Comparison of ENCODE assay signal across 26 cellular contexts in genomic region chr10:74111799-74112198, GRCh38. TPM values are rescaled to one million over a fixed set of nuclear protein-coding genes. Genes with fewer than 3 reads are reported as not detected.
DNase-seq lines count a peak whose midpoint lies in the region; ATAC-seq, FAIRE-seq and TF ChIP-seq lines count a peak whose summit lies in the region.
"Had no signal": no experiment of that assay in that cellular context is flagged by ENCODE, and none has a peak within 500 bp of the region (broad histone marks: within the 10 kb centered on the region; RNA-seq: fewer than 3 reads in every experiment).

No MANE protein-coding gene starts in this region.

- H3K9me3 ChIP-seq in esophagus squamous epithelium, result no peaks in the 10 kb centered on the region
- H3K9me3 ChIP-seq: BE2C, HAP-1, MG63 had no signal

- peaks cover 55% of the 10 kb centered on the region for H3K4me1 Mint-ChIP-seq in HFFc6 (ENCODE audit: low read depth)
- no peaks in the 10 kb centered on the region for H3K4me1 Mint-ChIP-seq in WTC11
- H3K4me1 Mint-ChIP-seq in effector memory CD8-positive, alpha-beta T cell (ENCODE audit: low read depth in 2 of 2), result peaks cover 2 to 6% of the 10 kb centered on the region in 2 donors
- peaks cover 6% of the 10 kb centered on the region for H3K4me1 Mint-ChIP-seq in stimulated activated effector memory CD8-positive, alpha-beta T cell treated with anti-CD3 and anti-CD28 coated beads, Interleukin-12 subunit alpha, Interleukin-12 subunit beta, amount 100 ng/mL, for 72 hours

- TF ChIP-seq POLR2A in esophagus squamous epithelium (IDR thresholded peaks at IDR 0.05) (no peak), H54 (IDR thresholded peaks at IDR 0.05; ENCODE audit: low read depth, low read length) (no peak)

- H3K27me3 Mint-ChIP-seq in HFFc6 (ENCODE audit: insufficient read depth) (peaks cover 23% of the 10 kb centered on the region), WTC11 (ENCODE audit: low read depth) (no peaks in the 10 kb centered on the region)
- no peaks in the 10 kb centered on the region for H3K27me3 Mint-ChIP-seq in effector memory CD8-positive, alpha-beta T cell

- no peaks in the 10 kb centered on the region; the same call in 1 of the 2 replicates for H3K9me3 Mint-ChIP-seq in HFFc6
- H3K9me3 Mint-ChIP-seq in WTC11, result no peaks in the 10 kb centered on the region
- no peaks in the 10 kb centered on the region for H3K9me3 Mint-ChIP-seq in effector memory CD8-positive, alpha-beta T cell
- H3K9me3 Mint-ChIP-seq in stimulated activated effector memory CD8-positive, alpha-beta T cell treated with anti-CD3 and anti-CD28 coated beads, Interleukin-12 subunit alpha, Interleukin-12 subunit beta, amount 100 ng/mL, for 72 hours, result no peaks in the 10 kb centered on the region

- no peak overlapping the region for H3K27ac ChIP-seq in esophagus squamous epithelium
- H3K27ac ChIP-seq: GM23248, PC-9, SJSA1 had no signal

- peaks cover 8 to 30% (median 15%) of the 10 kb centered on the region in 3 donors for H3K4me1 ChIP-seq in esophagus squamous epithelium
- H3K4me1 ChIP-seq: HAP-1, SJSA1 had no signal

- H3K27ac Mint-ChIP-seq in HFFc6 (peak overlapping the region; percentile 73), WTC11 (peak overlapping the region; percentile 35)
- H3K27ac Mint-ChIP-seq in effector memory CD8-positive, alpha-beta T cell, result peak overlapping the region; percentile 72 to 75
- peak overlapping the region; percentile 67 for H3K27ac Mint-ChIP-seq in stimulated activated effector memory CD8-positive, alpha-beta T cell treated with anti-CD3 and anti-CD28 coated beads, Interleukin-12 subunit alpha, Interleukin-12 subunit beta, amount 100 ng/mL, for 72 hours

- peaks cover 82% of the 10 kb centered on the region for H3K36me3 Mint-ChIP-seq in HFFc6 (ENCODE audit: low read depth)
- peaks cover 92% of the 10 kb centered on the region for H3K36me3 Mint-ChIP-seq in WTC11
- H3K36me3 Mint-ChIP-seq in effector memory CD8-positive, alpha-beta T cell (ENCODE audit: insufficient read depth), result peaks cover 82% of the 10 kb centered on the region
- H3K36me3 Mint-ChIP-seq in stimulated activated effector memory CD8-positive, alpha-beta T cell treated with anti-CD3 and anti-CD28 coated beads, Interleukin-12 subunit alpha, Interleukin-12 subunit beta, amount 100 ng/mL, for 72 hours, result peaks cover 98% of the 10 kb centered on the region

- peaks cover 25 to 99% (median 34%) of the 10 kb centered on the region in 3 donors for H3K36me3 ChIP-seq in esophagus squamous epithelium

- no peaks in the 10 kb centered on the region for H3K27me3 ChIP-seq in esophagus squamous epithelium
- H3K27me3 ChIP-seq: BE2C, MG63, SJSA1 had no signal

- no peak for ATAC-seq in WTC11
- no peak for ATAC-seq in effector memory CD8-positive, alpha-beta T cell (replicated peaks)
- ATAC-seq in stimulated activated effector memory CD8-positive, alpha-beta T cell treated with anti-CD3 and anti-CD28 coated beads, Interleukin-12 subunit alpha, Interleukin-12 subunit beta, amount 100 ng/mL, for 72 hours, result no peak

- POLR2A ChIA-PET in WTC11 (lab: Charles Lee), result interaction anchor here (0.6 kb wide), 1 partner anchor 21 kb away, joined by 3 read pairs; no protein-coding TSS in a partner anchor

- TF ChIP-seq CTCF in HFFc6 (IDR thresholded peaks at IDR 0.05), result no peak
- no peak for TF ChIP-seq CTCF in WTC11 (IDR thresholded peaks at IDR 0.05)
- TF ChIP-seq CTCF in esophagus squamous epithelium (IDR thresholded peaks at IDR 0.05), result no peak

- intact Hi-C loops in esophagus squamous epithelium (cut with DNase I), result no loop called here

- CTCF ChIA-PET in WTC11 (lab: Charles Lee), result interaction anchor here (1.0 kb wide), 1 partner anchor 8 kb away, joined by 5 read pairs; no protein-coding TSS in a partner anchor

- H3K4me3 Mint-ChIP-seq in HFFc6, result peak overlapping the region; percentile 30; the same call in 1 of the 2 replicates
- H3K4me3 Mint-ChIP-seq in WTC11, result no peak overlapping the region
- no peak overlapping the region for H3K4me3 Mint-ChIP-seq in effector memory CD8-positive, alpha-beta T cell
- H3K4me3 Mint-ChIP-seq in stimulated activated effector memory CD8-positive, alpha-beta T cell treated with anti-CD3 and anti-CD28 coated beads, Interleukin-12 subunit alpha, Interleukin-12 subunit beta, amount 100 ng/mL, for 72 hours, result no peak overlapping the region

- DNase-seq in HFFc6 (no peak), WTC11 (ENCODE audit: low spot score) (no peak), esophagus squamous epithelium (lab: John Stamatoyannopoulos, UW) (no peak), H54 (ENCODE audit: insufficient read length, low spot score) (no peak), retina (no peak), NCI-H2227 (lab: John Stamatoyannopoulos, UW; ENCODE audit: unreplicated experiment) (no peak)
- DNase-seq in effector memory CD8-positive, alpha-beta T cell, result no peak
- DNase-seq in stimulated activated effector memory CD8-positive, alpha-beta T cell treated with anti-CD3 and anti-CD28 coated beads, Interleukin-12 subunit alpha, Interleukin-12 subunit beta, amount 100 ng/mL, for 72 hours (ENCODE audit: low spot score in 2 of 2), result no peak
- DNase-seq: BE2C, DMS153, DND-41, GM23248, KG1, MG63, NCI-H1105 treated with DMSO at 0.1 percent for 48 hours, NCI-H146, NCI-H1930, NCI-H2107, NCI-H446, NCI-H526, PC-9, Right ventricle myocardium superior had no signal

- WGBS in esophagus squamous epithelium, 2 donors, result 96 to 97% methylated on average over 8 to 9 of the region's 14 CpGs

- FAIRE-seq in H54 (lab: Jason Lieb, UNC), result no peak
- FAIRE-seq: GM18507, HTR-8/SVneo had no signal

- no peak overlapping the region for H3K4me3 ChIP-seq in esophagus squamous epithelium
- H3K4me3 ChIP-seq: GM23248, HAP-1, MG63, PC-9, SJSA1 had no signal

TF ChIP-seq in WTC11, 78 proteins besides CTCF, POLR2A, EP300 and RAD21 (continues in another document):
- TF ChIP-seq ZNF138 (CRISPR knock-in tag; conservative IDR thresholded peaks at IDR 0.05) (no peak), ERG (CRISPR knock-in tag; IDR thresholded peaks at IDR 0.05) (no peak), IRF1 (CRISPR knock-in tag; IDR thresholded peaks at IDR 0.05) (no peak), NR1H2 (CRISPR knock-in tag; IDR thresholded peaks at IDR 0.05) (no peak), ZNF532 (CRISPR knock-in tag; IDR thresholded peaks at IDR 0.05; ENCODE audit: borderline replicate concordance) (no peak), ETV6 (CRISPR knock-in tag; IDR thresholded peaks at IDR 0.05) (no peak), IRF2 (CRISPR knock-in tag; IDR thresholded peaks at IDR 0.05; ENCODE audit: borderline replicate concordance, low read depth) (no peak), ZNF263 (CRISPR knock-in tag; IDR thresholded peaks at IDR 0.05; ENCODE audit: low read depth) (no peak), JUN (CRISPR knock-in tag; IDR thresholded peaks at IDR 0.05) (no peak)

RNA-seq across cellular contexts. Expression of gene AP3M1, which starts 38.8 kb away (rescaled TPM):
- total RNA-seq in HFFc6 (2021; fragmentation: NEBNext Ultra II Directional; extraction: Animal tissue kit (Norgen Biotek cat#: 25700)), result 10 to 100 TPM; 41.4 to 51.5 (median 47.0) TPM
- total RNA-seq in WTC11 (2021) (33.7 to 37.3 TPM (median 36.5 TPM) in 3 replicates), esophagus squamous epithelium (10 to 100 TPM; 23.0 to 26.1 (median 24.3) TPM)

RNA-seq across cellular contexts. Expression of gene ADK, which starts 39.2 kb away (rescaled TPM):
- total RNA-seq in HFFc6 (2021; fragmentation: NEBNext Ultra II Directional; extraction: Animal tissue kit (Norgen Biotek cat#: 25700)), result 10 to 100 TPM; 74.1 to 97.6 (median 86.0) TPM
- 30.2 to 32.7 TPM (median 32.5 TPM) in 3 replicates for total RNA-seq in WTC11 (2021)
- total RNA-seq in esophagus squamous epithelium, result 10 to 100 TPM; 43.3 to 78.4 (median 68.4) TPM
